In the genomic region with DNA sequence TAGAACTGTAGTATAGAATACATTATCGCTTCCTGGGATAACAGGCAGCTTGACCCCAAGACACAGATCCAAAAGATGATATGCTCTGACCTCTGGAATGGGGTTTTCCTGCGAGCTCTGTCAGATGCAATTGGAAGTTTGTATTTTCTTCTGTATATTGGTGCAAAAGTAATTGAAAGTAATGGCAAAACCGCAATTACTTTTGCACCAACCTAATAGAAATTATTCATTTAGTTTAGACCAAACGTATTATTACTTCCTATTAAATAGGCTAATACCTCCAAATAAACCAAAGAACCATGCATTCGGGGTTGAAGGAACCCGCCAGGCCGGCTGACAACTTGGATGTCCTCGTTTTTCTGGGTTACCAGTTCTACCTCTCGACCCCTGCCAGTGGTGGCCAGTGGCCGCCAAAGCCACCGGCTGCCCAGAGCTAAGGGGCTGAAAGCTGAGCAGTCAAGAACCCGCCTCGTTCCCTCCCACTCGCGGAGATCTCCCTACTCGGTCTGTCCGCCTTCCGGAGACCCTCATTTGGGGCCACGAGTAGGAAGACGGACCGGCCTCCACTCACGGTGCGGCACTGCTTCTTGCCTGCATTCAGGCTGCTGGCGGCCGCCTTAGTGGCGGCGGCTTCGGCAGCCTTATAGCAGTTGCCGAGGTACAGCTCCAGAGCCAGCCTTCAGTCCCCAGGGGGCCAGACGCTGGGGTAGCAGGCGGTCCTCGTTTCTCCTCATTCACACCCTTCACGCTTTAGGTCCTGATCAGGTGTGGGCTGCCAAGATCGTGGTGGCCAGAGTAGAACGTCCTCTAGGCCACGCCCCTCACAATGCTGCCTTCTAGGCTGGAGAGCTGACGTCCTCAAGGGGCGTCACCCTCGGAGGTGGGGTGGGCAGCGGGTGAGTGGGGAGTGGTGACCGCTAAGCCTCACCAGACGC, we compare ENCODE assay signal across 8 cellular contexts.
A peak's percentile ranks its signal among the peaks of the same experiment; 100 is the strongest.
DNase-seq lines count a peak whose midpoint lies in the region; ATAC-seq lines count a peak whose summit lies in the region.

No MANE protein-coding gene starts in this region.

- no peaks in the 10 kb centered on the region for H3K4me1 ChIP-seq in right cardiac atrium (ENCODE audit: control insufficient read depth, insufficient read depth, low read length)

- WGBS in right cardiac atrium, result 13% methylated on average over 42 of the region's 42 CpGs

- peaks cover 7% of the 10 kb centered on the region for H3K4me1 Mint-ChIP-seq in activated naive CD8-positive, alpha-beta T cell (ENCODE audit: low read depth)

- peaks cover 6% of the 10 kb centered on the region for H3K27me3 Mint-ChIP-seq in activated naive CD8-positive, alpha-beta T cell

- intact Hi-C loops in right cardiac atrium (cut with DNase I), result loop anchor here in 1 of 4 donors (10.0 kb wide), 1 partner anchor 59 kb away; no protein-coding TSS in a partner anchor

- no peaks in the 10 kb centered on the region for H3K9me3 Mint-ChIP-seq in activated naive CD8-positive, alpha-beta T cell (ENCODE audit: low read depth)

- H3K36me3 Mint-ChIP-seq in activated naive CD8-positive, alpha-beta T cell, result no peaks in the 10 kb centered on the region

- H3K27ac ChIP-seq in right cardiac atrium (ENCODE audit: low read length), result no peak overlapping the region

- peak overlapping the region; percentile 33 for H3K4me3 Mint-ChIP-seq in activated naive CD8-positive, alpha-beta T cell

- DNase-seq in Ammon's horn (ENCODE audit: low spot score), result peak; percentile 73
- DNase-seq in HT1080 (ENCODE audit: low read depth), result peak; percentile 9
- peak; percentile 51 to 79 (median 63) for DNase-seq in right cardiac atrium
- DNase-seq in renal cortical epithelial cell (ENCODE audit: low read depth), result peak; percentile 11
- DNase-seq in activated CD4-positive, alpha-beta T cell treated with anti-CD3 and anti-CD28 coated beads, Interleukin-2, amount 50 U/mL, for 4 hours, result no peak

- no peaks in the 10 kb centered on the region for H3K27me3 ChIP-seq in right cardiac atrium (ENCODE audit: control insufficient read depth, insufficient read depth)

- ATAC-seq in right cardiac atrium (peak; percentile 81 to 82), HG02623 (IDR thresholded peaks at IDR 0.05; ENCODE audit: unreplicated experiment) (no peak), HG03520 (IDR thresholded peaks at IDR 0.05; ENCODE audit: unreplicated experiment) (no peak)

- H3K4me3 ChIP-seq in right cardiac atrium (ENCODE audit: low read length), result peak overlapping the region; percentile 40

- no peaks in the 10 kb centered on the region for H3K9me3 ChIP-seq in right cardiac atrium (ENCODE audit: control insufficient read depth, low read length)

- no peak overlapping the region for H3K27ac Mint-ChIP-seq in activated naive CD8-positive, alpha-beta T cell

Comparison
In these comparisons a context has a peak if more than half of its experiments do, and no peak if none do; other contexts are left out.
1. DNase-seq: peak in Ammon's horn (single experiment), HT1080 (single experiment), right cardiac atrium (3 of 3) and renal cortical epithelial cell (single experiment); none in activated CD4-positive, alpha-beta T cell treated with anti-CD3 and anti-CD28 coated beads, Interleukin-2, amount 50 U/mL, for 4 hours (0 of 2).
2. ATAC-seq: peak in right cardiac atrium (2 of 2); none in HG02623 (single experiment) and HG03520 (single experiment).